12 cellular contexts compared by ENCODE assay signal in the genomic region with DNA sequence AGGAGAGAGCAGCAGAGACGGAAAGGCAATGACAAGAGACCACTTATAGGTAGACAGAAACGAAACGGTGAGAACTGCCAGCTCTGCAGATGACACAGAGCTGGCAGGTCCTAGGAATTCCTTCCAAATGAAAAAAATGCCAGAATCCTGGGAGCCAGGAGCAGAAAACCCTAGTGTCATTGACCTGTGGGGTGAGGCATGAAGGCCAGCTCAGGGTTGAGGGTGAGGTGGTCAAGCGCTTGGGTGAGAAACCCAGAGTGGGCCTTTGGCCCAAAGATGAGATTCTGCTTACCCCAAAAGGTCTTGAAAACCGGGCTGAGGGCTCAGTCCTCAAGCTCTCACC. TPM values are rescaled to one million over a fixed set of nuclear protein-coding genes. Genes with fewer than 3 reads are reported as not detected.
A peak's percentile ranks its signal among the peaks of the same experiment; 100 is the strongest.
DNase-seq lines count a peak whose midpoint lies in the region; ATAC-seq and TF ChIP-seq lines count a peak whose summit lies in the region.
"Had no signal": no experiment of that assay in that cellular context is flagged by ENCODE, and none has a peak within 500 bp of the region (broad histone marks: within the 10 kb centered on the region; RNA-seq: fewer than 3 reads in every experiment).

No MANE protein-coding gene starts in this region.

- no peak for TF ChIP-seq POLR2A in heart left ventricle (IDR thresholded peaks at IDR 0.05)

- no peak for ATAC-seq in heart left ventricle
- ATAC-seq in Right ventricle myocardium inferior, result no peak
- no peak for ATAC-seq in natural killer cell
- ATAC-seq in GM18870 (IDR thresholded peaks at IDR 0.05; ENCODE audit: unreplicated experiment), result no peak
- ATAC-seq in HG03354 (IDR thresholded peaks at IDR 0.05; ENCODE audit: poor library complexity, severe bottlenecking, unreplicated experiment), result no peak

- no peak overlapping the region for H3K4me3 ChIP-seq in heart left ventricle
- H3K4me3 ChIP-seq in duodenal mucosa (ENCODE audit: low read depth in 1 of 2, low read length in 2 of 2), result no peak overlapping the region
- H3K4me3 ChIP-seq in urinary bladder (ENCODE audit: low read depth, low read length), result no peak overlapping the region

- peak overlapping the region in 1 of 2 donors; percentile 16 for H3K9ac ChIP-seq in duodenal mucosa (ENCODE audit: low read depth in 1 of 2, low read length in 2 of 2)

- intact Hi-C loops in heart left ventricle (cut with DNase I), result loop anchor here in 5 of 10 donors (5.0 kb wide), 2 partner anchors 108 to 113 kb away; no protein-coding TSS in a partner anchor
- intact Hi-C loops in Right ventricle myocardium inferior (cut with DNase I), result no loop called here
- intact Hi-C loops in natural killer cell (cut with micrococcal nuclease), result no loop called here
- intact Hi-C loops in head of caudate nucleus (cut with DNase I), result no loop called here

- H3K9me3 ChIP-seq in heart left ventricle (no peaks in the 10 kb centered on the region), duodenal mucosa (ENCODE audit: control insufficient read depth in 1 of 2, low read length in 2 of 2) (no peaks in the 10 kb centered on the region)
- H3K9me3 ChIP-seq: BE2C had no signal

- H3K27me3 ChIP-seq in heart left ventricle, result peaks cover 0 to 15% (median 0%) of the 10 kb centered on the region in 9 donors
- peaks cover 0 to 2% of the 10 kb centered on the region in 2 donors for H3K27me3 ChIP-seq in duodenal mucosa (ENCODE audit: control insufficient read depth in 1 of 2, insufficient read depth in 2 of 2, low read length in 2 of 2)
- H3K27me3 ChIP-seq: BE2C had no signal

- H3K36me3 ChIP-seq in heart left ventricle, result peaks cover 0 to 75% (median 45%) of the 10 kb centered on the region in 9 donors
- H3K36me3 ChIP-seq in duodenal mucosa (ENCODE audit: control insufficient read depth in 1 of 2, insufficient read depth in 2 of 2, low read length in 2 of 2), result peaks cover 5 to 53% of the 10 kb centered on the region in 2 donors
- H3K36me3 ChIP-seq in urinary bladder (ENCODE audit: insufficient read depth), result no peaks in the 10 kb centered on the region
- H3K36me3 ChIP-seq: BE2C had no signal

- no peaks in the 10 kb centered on the region for H3K36me3 Mint-ChIP-seq in natural killer cell

- H3K27ac Mint-ChIP-seq in natural killer cell, result peak overlapping the region; percentile 78 to 85

- H3K4me3 Mint-ChIP-seq in natural killer cell, result no peak overlapping the region

- peaks cover 17 to 48% of the 10 kb centered on the region in 2 donors for H3K4me1 Mint-ChIP-seq in natural killer cell

- peak overlapping the region; percentile 67 to 98 (median 92) for H3K27ac ChIP-seq in heart left ventricle
- peak overlapping the region; percentile 54 for H3K27ac ChIP-seq in duodenal mucosa (ENCODE audit: low read depth, low read length)
- H3K27ac ChIP-seq in urinary bladder (ENCODE audit: low read depth), result peak overlapping the region; percentile 73
- H3K27ac ChIP-seq: epithelial cell of prostate had no signal

- H3K27me3 Mint-ChIP-seq in natural killer cell (ENCODE audit: low read depth in 2 of 2), result no peaks in the 10 kb centered on the region

- peaks cover 3 to 99% (median 92%) of the 10 kb centered on the region in 12 donors for H3K4me1 ChIP-seq in heart left ventricle
- peaks cover 48 to 75% of the 10 kb centered on the region in 2 donors for H3K4me1 ChIP-seq in duodenal mucosa (ENCODE audit: control insufficient read depth in 1 of 2, insufficient read depth in 2 of 2, low read length in 2 of 2)
- H3K4me1 ChIP-seq in urinary bladder (ENCODE audit: insufficient read depth), result no peaks in the 10 kb centered on the region

- DNase-seq in heart left ventricle, result no peak
- no peak for DNase-seq in Right ventricle myocardium inferior (ENCODE audit: missing footprints)
- no peak for DNase-seq in natural killer cell
- no peak for DNase-seq in head of caudate nucleus
- DNase-seq: BE2C, NCI-H524, SHP77 treated with DMSO at 0.1 percent for 48 hours had no signal

- WGBS in heart left ventricle, 4 donors, result 41 to 58% (median 48%) methylated on average over 5 of the region's 5 CpGs
- 47% methylated on average over 5 of the region's 5 CpGs for WGBS in urinary bladder

- TF ChIP-seq CTCF in heart left ventricle (IDR thresholded peaks at IDR 0.05) (no peak), natural killer cell (IDR thresholded peaks at IDR 0.05) (no peak)

- no peaks in the 10 kb centered on the region for H3K9me3 Mint-ChIP-seq in natural killer cell

RNA-seq across cellular contexts. Expression of gene HIC1, which starts 9.2 kb away (rescaled TPM):
- total RNA-seq in heart left ventricle (10 to 100 TPM in 7 of 9 donors, 1 to 10 TPM in 2; 8.9 to 29.6 (median 16.7) TPM), Right ventricle myocardium inferior (22.7 TPM), natural killer cell (10 to 100 TPM; 19.2 to 26.4 (median 20.7) TPM), urinary bladder (31.4 TPM)
- polyA plus RNA-seq in heart left ventricle (10 to 100 TPM in 1 of 2 donors, 1 to 10 TPM in 1; 8.3 to 11.7 TPM), urinary bladder (19.2 TPM)

RNA-seq across cellular contexts. Expression of gene OVCA2, which starts 22.3 kb away (rescaled TPM):
- total RNA-seq in heart left ventricle (10 to 100 TPM; 16.0 to 30.2 (median 20.0) TPM), Right ventricle myocardium inferior (14.3 TPM), natural killer cell (10 to 100 TPM; 27.9 to 33.8 (median 28.5) TPM), urinary bladder (9.5 TPM)
- polyA plus RNA-seq in heart left ventricle (10 to 100 TPM; 26.6 to 52.4 TPM), urinary bladder (40.1 TPM)

RNA-seq across cellular contexts. Expression of gene DPH1, which starts 34.2 kb away (rescaled TPM):
- 10 to 100 TPM; 14.0 to 38.1 (median 27.6) TPM for total RNA-seq in heart left ventricle
- 10 to 100 TPM; 18.8 to 23.4 TPM for polyA plus RNA-seq in heart left ventricle
- total RNA-seq in Right ventricle myocardium inferior, result 24.1 TPM
- 10 to 100 TPM; 60.2 to 65.2 (median 63.2) TPM for total RNA-seq in natural killer cell
- 17.4 TPM for total RNA-seq in urinary bladder
- polyA plus RNA-seq in urinary bladder, result 36.5 TPM

RNA-seq across cellular contexts. Expression of gene RTN4RL1, which starts 39.0 kb away (rescaled TPM):
- total RNA-seq in heart left ventricle (1 to 10 TPM; 1.7 to 4.2 (median 2.7) TPM), Right ventricle myocardium inferior (3.2 TPM), natural killer cell (under 1 TPM in 2 of 3 donors, not detected in 1; 0.15 to 0.23 TPM), urinary bladder (1.3 TPM)
- polyA plus RNA-seq in heart left ventricle (1 to 10 TPM; 2.2 to 4.9 TPM), urinary bladder (4.5 TPM)
